ENCODE assay signal across 25 cellular contexts in the genomic region with DNA sequence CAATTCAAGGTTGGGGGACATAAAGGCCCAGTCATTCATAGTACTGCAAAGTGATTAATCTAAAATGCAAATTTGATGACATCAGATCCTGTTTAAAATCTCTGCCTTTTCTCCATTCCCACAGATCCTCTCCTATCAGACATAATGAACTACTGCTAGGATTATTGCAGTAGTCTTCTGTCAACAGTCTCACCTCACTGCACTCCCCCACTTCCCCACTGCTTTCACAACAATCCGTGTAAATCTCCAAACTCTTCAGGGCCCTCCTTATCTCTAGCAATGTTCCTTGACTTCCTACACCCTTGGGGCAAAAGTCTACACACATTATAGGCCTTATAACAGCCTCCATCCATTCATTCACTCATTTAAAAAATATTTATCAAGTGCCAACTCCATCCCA.
"Had no signal": no experiment of that assay in that cellular context is flagged by ENCODE, and none has a peak within 500 bp of the region (broad histone marks: within the 10 kb centered on the region; RNA-seq: fewer than 3 reads in every experiment).

No MANE protein-coding gene starts in this region.

- H3K79me2 ChIP-seq: hepatocyte had no signal

- H3K36me3 Mint-ChIP-seq: mesothelial cell of epicardium; natural killer cell treated with Interleukin-12 subunit alpha and Interleukin-12 subunit beta and Interleukin-15 and Interleukin-18, amount 100 ng/mL, for 72 hours had no signal

- H3K4me3 Mint-ChIP-seq: mesothelial cell of epicardium; natural killer cell treated with Interleukin-12 subunit alpha and Interleukin-12 subunit beta and Interleukin-15 and Interleukin-18, amount 100 ng/mL, for 72 hours; stimulated activated naive B cell treated with anti-CD40 and anti-IgM and Interleukin-4, amounts not matched to agents 10 μg/mL and 1 μg/mL and 100 μg/mL, for 72 hours; stimulated activated naive CD8-positive, alpha-beta T cell treated with anti-CD3 and anti-CD28 coated beads, Interleukin-15, amount 100 ng/mL, for 72 hours had no signal

- H3K4me1 ChIP-seq: esophagus muscularis mucosa, foreskin keratinocyte, gastroesophageal sphincter, heart left ventricle, psoas muscle, sigmoid colon, thyroid gland had no signal

- DNase-seq: dermis blood vessel endothelial cell; effector memory CD4-positive, alpha-beta T cell; foreskin keratinocyte; heart left ventricle; kidney; mesenchymal stem cell; mucosa of descending colon; naive B cell; nucleus accumbens; posterior cingulate gyrus; psoas muscle; right cardiac atrium; sigmoid colon; stimulated activated CD4-positive, alpha-beta T cell treated with anti-CD3 and anti-CD28 coated beads, Interleukin-2, amount 100 ng/mL, for 48 hours; stimulated activated naive B cell treated with anti-CD40 and anti-IgM and Interleukin-4, amounts not matched to agents 10 μg/mL and 1 μg/mL and 100 μg/mL, for 72 hours; stimulated activated naive CD8-positive, alpha-beta T cell treated with anti-CD3 and anti-CD28 coated beads, Interleukin-15, amount 100 ng/mL, for 72 hours; thyroid gland; trophoblast cell had no signal

- H3K4me3 ChIP-seq: coronary artery, esophagus muscularis mucosa, gastroesophageal sphincter, heart left ventricle, hepatocyte, mucosa of descending colon, psoas muscle, sigmoid colon, thyroid gland had no signal

- H3K27me3 ChIP-seq: esophagus muscularis mucosa, foreskin keratinocyte, gastroesophageal sphincter, heart left ventricle, hepatocyte, sigmoid colon, thyroid gland had no signal

- ATAC-seq: gastroesophageal sphincter; heart left ventricle; left lobe of liver; mucosa of descending colon; natural killer cell treated with Interleukin-12 subunit alpha and Interleukin-12 subunit beta and Interleukin-15 and Interleukin-18, amount 100 ng/mL, for 72 hours; psoas muscle; right cardiac atrium; stimulated activated naive B cell treated with anti-CD40 and anti-IgM and Interleukin-4, amounts not matched to agents 10 μg/mL and 1 μg/mL and 100 μg/mL, for 72 hours; stimulated activated naive CD8-positive, alpha-beta T cell treated with anti-CD3 and anti-CD28 coated beads, Interleukin-15, amount 100 ng/mL, for 72 hours had no signal

- H3K36me3 ChIP-seq: esophagus muscularis mucosa, gastroesophageal sphincter, heart left ventricle, sigmoid colon, thyroid gland had no signal

- H3K27ac ChIP-seq: coronary artery, esophagus muscularis mucosa, foreskin keratinocyte, gastroesophageal sphincter, heart left ventricle, hepatocyte, psoas muscle, sigmoid colon, thyroid gland had no signal

- H3K4me1 Mint-ChIP-seq: mesothelial cell of epicardium; naive B cell; stimulated activated naive B cell treated with anti-CD40 and anti-IgM and Interleukin-4, amounts not matched to agents 10 μg/mL and 1 μg/mL and 100 μg/mL, for 72 hours had no signal

- FAIRE-seq: kidney had no signal

- H3K27ac Mint-ChIP-seq: mesothelial cell of epicardium; natural killer cell treated with Interleukin-12 subunit alpha and Interleukin-12 subunit beta and Interleukin-15 and Interleukin-18, amount 100 ng/mL, for 72 hours; stimulated activated naive B cell treated with anti-CD40 and anti-IgM and Interleukin-4, amounts not matched to agents 10 μg/mL and 1 μg/mL and 100 μg/mL, for 72 hours had no signal

- H3K9me3 Mint-ChIP-seq: natural killer cell treated with Interleukin-12 subunit alpha and Interleukin-12 subunit beta and Interleukin-15 and Interleukin-18, amount 100 ng/mL, for 72 hours had no signal

- H3K9me3 ChIP-seq: esophagus muscularis mucosa, gastroesophageal sphincter, mucosa of descending colon, psoas muscle, sigmoid colon, thyroid gland had no signal

- H3K4me2 ChIP-seq: hepatocyte had no signal

- H2AFZ ChIP-seq: hepatocyte had no signal
